Comparison of ENCODE assay signal across 1 cellular context in the genomic region with DNA sequence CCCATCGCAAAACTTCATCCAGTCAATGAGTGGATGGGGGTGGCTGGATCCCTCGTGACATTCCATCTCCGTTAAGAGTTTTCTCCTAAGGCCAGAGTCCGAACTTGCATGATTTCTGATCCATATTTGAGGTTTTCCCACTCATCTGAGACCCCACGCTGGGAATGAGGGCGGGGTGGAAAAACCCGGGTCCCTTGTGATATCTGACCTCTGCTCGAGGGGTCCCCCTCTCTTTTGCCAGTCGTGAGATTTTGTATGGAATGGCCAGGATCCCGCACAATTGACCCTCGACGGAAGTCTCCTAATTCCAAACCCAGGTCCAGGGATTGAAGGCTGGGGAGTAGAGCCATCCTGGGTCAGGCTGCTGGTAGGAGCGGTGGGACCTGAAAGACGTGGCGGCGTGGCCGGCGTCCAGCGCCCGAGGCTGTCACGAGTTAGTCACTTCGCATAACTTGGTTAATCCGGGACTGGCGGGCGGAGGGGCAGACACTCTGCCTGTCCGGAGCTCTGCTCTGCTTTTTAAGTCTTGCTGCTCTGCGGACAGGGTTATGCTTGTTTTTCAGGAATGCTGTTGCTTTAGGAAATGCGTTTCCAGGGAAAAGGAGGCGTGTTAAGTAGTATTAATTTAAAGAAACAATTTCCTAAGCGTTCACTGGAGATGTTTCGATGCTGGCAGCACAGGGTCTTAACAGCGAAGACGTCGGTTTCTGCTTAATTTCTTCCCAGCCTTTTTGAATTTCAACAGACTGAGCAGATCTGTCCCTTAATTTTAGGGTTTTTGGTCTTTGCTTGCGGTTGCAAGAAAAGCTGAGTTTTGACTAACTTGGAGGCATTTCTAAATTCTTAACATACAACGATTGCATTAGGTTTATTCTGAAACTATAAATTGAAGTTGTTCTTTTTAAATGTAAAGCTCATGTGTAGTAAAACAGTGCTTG.
TF ChIP-seq lines count a peak whose summit lies in the region.

No MANE protein-coding gene starts in this region.

TF ChIP-seq in HepG2, 621 proteins besides CTCF, POLR2A, EP300 and RAD21 (continued from another document and continues in another):
- TF ChIP-seq, protein P1, sequence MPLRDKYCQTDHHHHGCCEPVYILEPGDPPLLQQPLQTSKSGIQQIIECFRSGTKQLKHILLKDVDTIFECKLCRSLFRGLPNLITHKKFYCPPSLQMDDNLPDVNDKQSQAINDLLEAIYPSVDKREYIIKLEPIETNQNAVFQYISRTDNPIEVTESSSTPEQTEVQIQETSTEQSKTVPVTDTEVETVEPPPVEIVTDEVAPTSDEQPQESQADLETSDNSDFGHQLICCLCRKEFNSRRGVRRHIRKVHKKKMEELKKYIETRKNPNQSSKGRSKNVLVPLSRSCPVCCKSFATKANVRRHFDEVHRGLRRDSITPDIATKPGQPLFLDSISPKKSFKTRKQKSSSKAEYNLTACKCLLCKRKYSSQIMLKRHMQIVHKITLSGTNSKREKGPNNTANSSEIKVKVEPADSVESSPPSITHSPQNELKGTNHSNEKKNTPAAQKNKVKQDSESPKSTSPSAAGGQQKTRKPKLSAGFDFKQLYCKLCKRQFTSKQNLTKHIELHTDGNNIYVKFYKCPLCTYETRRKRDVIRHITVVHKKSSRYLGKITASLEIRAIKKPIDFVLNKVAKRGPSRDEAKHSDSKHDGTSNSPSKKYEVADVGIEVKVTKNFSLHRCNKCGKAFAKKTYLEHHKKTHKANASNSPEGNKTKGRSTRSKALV (CRISPR knock-in tag; IDR thresholded peaks at IDR 0.05): no peak
- TF ChIP-seq, protein P2, sequence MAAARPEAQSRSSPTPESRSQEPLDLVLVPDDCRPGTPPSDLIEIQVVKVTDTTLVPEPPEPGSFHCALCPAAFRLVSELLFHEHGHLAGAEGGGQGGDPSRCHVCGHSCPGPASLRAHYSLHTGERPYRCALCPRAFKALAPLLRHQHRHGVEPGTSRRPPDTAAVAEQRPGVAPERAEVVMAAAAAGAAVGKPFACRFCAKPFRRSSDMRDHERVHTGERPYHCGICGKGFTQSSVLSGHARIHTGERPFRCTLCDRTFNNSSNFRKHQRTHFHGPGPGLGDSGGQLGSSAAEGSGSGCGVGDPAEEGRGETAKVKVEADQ (CRISPR knock-in tag; IDR thresholded peaks at IDR 0.05; ENCODE audit: borderline replicate concordance): 0 out of 2 replicates have a peak, but pooled peaks have one; percentile 6
- TF ChIP-seq, protein P3, sequence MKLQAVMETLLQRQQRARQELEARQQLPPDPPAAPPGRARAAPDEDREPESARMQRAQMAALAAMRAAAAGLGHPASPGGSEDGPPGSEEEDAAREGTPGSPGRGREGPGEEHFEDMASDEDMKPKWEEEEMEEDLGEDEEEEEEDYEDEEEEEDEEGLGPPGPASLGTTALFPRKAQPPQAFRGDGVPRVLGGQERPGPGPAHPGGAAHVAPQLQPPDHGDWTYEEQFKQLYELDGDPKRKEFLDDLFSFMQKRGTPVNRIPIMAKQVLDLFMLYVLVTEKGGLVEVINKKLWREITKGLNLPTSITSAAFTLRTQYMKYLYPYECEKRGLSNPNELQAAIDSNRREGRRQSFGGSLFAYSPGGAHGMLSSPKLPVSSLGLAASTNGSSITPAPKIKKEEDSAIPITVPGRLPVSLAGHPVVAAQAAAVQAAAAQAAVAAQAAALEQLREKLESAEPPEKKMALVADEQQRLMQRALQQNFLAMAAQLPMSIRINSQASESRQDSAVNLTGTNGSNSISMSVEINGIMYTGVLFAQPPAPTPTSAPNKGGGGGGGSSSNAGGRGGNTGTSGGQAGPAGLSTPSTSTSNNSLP (IDR thresholded peaks at IDR 0.05; ENCODE audit: low read depth, low read length): 0 out of 2 replicates have a peak, but pooled peaks have one; percentile 22
- TF ChIP-seq ZNF383 (CRISPR knock-in tag; IDR thresholded peaks at IDR 0.05; ENCODE audit: borderline replicate concordance) (no peak), ZBTB7A (CRISPR knock-in tag; IDR thresholded peaks at IDR 0.05) (no peak), ZNF274 (CRISPR knock-in tag; IDR thresholded peaks at IDR 0.05) (0 out of 2 replicates have a peak, but pooled peaks have one; percentile 28), ZNF737 (CRISPR knock-in tag; IDR thresholded peaks at IDR 0.05; ENCODE audit: borderline replicate concordance) (no peak), FOSL1 (CRISPR knock-in tag; IDR thresholded peaks at IDR 0.05; ENCODE audit: borderline replicate concordance) (no peak), NCOA2 (CRISPR knock-in tag; IDR thresholded peaks at IDR 0.05) (no peak), ZNF224 (CRISPR knock-in tag; IDR thresholded peaks at IDR 0.05) (no peak), GABPA (IDR thresholded peaks at IDR 0.05; ENCODE audit: low read depth, low read length) (no peak), GABPA (CRISPR knock-in tag; IDR thresholded peaks at IDR 0.05; ENCODE audit: low read depth) (no peak), TBX2 (CRISPR knock-in tag; IDR thresholded peaks at IDR 0.05; ENCODE audit: borderline replicate concordance) (no peak), RARA (CRISPR knock-in tag; IDR thresholded peaks at IDR 0.05) (no peak), SYNCRIP (IDR thresholded peaks at IDR 0.05; ENCODE audit: insufficient read depth, low read depth, low read length) (no peak), RELA (CRISPR knock-in tag; IDR thresholded peaks at IDR 0.05) (no peak), MTA1 (CRISPR knock-in tag; IDR thresholded peaks at IDR 0.05; ENCODE audit: borderline replicate concordance) (no peak)
- TF ChIP-seq, protein P4, sequence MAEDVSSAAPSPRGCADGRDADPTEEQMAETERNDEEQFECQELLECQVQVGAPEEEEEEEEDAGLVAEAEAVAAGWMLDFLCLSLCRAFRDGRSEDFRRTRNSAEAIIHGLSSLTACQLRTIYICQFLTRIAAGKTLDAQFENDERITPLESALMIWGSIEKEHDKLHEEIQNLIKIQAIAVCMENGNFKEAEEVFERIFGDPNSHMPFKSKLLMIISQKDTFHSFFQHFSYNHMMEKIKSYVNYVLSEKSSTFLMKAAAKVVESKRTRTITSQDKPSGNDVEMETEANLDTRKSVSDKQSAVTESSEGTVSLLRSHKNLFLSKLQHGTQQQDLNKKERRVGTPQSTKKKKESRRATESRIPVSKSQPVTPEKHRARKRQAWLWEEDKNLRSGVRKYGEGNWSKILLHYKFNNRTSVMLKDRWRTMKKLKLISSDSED (CRISPR knock-in tag; IDR thresholded peaks at IDR 0.05): no peak
- TF ChIP-seq, protein P5, sequence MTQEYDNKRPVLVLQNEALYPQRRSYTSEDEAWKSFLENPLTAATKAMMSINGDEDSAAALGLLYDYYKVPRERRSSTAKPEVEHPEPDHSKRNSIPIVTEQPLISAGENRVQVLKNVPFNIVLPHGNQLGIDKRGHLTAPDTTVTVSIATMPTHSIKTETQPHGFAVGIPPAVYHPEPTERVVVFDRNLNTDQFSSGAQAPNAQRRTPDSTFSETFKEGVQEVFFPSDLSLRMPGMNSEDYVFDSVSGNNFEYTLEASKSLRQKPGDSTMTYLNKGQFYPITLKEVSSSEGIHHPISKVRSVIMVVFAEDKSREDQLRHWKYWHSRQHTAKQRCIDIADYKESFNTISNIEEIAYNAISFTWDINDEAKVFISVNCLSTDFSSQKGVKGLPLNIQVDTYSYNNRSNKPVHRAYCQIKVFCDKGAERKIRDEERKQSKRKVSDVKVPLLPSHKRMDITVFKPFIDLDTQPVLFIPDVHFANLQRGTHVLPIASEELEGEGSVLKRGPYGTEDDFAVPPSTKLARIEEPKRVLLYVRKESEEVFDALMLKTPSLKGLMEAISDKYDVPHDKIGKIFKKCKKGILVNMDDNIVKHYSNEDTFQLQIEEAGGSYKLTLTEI (CRISPR knock-in tag; conservative IDR thresholded peaks at IDR 0.05): no peak
- TF ChIP-seq, protein P6, sequence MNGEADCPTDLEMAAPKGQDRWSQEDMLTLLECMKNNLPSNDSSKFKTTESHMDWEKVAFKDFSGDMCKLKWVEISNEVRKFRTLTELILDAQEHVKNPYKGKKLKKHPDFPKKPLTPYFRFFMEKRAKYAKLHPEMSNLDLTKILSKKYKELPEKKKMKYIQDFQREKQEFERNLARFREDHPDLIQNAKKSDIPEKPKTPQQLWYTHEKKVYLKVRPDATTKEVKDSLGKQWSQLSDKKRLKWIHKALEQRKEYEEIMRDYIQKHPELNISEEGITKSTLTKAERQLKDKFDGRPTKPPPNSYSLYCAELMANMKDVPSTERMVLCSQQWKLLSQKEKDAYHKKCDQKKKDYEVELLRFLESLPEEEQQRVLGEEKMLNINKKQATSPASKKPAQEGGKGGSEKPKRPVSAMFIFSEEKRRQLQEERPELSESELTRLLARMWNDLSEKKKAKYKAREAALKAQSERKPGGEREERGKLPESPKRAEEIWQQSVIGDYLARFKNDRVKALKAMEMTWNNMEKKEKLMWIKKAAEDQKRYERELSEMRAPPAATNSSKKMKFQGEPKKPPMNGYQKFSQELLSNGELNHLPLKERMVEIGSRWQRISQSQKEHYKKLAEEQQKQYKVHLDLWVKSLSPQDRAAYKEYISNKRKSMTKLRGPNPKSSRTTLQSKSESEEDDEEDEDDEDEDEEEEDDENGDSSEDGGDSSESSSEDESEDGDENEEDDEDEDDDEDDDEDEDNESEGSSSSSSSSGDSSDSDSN (CRISPR knock-in tag; IDR thresholded peaks at IDR 0.05): peak; percentile 37; the same call in 1 of the 2 replicates
- TF ChIP-seq, protein P7, sequence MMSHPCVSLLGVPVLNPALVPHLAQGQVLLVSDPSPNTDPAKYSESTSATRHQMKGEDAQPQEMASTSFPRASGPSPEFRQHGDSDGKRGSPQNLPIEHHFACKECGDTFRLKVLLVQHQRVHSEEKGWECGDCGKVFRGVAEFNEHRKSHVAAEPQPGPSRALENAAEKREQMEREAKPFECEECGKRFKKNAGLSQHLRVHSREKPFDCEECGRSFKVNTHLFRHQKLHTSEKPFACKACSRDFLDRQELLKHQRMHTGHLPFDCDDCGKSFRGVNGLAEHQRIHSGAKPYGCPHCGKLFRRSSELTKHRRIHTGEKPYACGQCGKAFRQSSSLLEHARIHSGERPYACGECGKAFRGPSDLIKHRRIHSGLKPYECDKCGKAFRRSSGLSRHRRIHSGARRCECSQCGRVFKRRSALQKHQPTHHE (CRISPR knock-in tag; IDR thresholded peaks at IDR 0.05; ENCODE audit: borderline replicate concordance): 0 out of 2 replicates have a peak, but pooled peaks have one; percentile 38
- TF ChIP-seq, protein P8, sequence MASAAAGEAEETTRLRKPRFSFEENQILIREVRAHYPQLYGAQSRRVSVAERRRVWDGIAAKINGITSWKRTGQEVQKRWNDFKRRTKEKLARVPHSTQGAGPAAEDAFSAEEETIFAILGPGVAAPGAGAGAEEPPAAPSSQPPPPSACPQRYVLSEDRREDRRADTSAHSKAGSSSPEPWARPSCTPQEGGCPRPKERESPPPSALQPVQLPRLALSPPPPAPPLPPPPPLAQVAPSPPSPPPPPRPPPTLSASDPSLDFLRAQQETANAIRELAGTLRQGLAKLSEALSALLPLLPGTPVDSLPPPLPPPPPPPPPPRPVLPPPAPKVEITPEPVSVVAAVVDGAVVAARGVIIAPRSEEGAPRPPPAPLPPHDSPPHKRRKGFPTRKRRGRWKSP (CRISPR knock-in tag; IDR thresholded peaks at IDR 0.05): no peak
- TF ChIP-seq, protein P9, sequence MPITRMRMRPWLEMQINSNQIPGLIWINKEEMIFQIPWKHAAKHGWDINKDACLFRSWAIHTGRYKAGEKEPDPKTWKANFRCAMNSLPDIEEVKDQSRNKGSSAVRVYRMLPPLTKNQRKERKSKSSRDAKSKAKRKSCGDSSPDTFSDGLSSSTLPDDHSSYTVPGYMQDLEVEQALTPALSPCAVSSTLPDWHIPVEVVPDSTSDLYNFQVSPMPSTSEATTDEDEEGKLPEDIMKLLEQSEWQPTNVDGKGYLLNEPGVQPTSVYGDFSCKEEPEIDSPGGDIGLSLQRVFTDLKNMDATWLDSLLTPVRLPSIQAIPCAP (CRISPR knock-in tag; IDR thresholded peaks at IDR 0.05; ENCODE audit: low read depth): no peak
- TF ChIP-seq, protein P10, sequence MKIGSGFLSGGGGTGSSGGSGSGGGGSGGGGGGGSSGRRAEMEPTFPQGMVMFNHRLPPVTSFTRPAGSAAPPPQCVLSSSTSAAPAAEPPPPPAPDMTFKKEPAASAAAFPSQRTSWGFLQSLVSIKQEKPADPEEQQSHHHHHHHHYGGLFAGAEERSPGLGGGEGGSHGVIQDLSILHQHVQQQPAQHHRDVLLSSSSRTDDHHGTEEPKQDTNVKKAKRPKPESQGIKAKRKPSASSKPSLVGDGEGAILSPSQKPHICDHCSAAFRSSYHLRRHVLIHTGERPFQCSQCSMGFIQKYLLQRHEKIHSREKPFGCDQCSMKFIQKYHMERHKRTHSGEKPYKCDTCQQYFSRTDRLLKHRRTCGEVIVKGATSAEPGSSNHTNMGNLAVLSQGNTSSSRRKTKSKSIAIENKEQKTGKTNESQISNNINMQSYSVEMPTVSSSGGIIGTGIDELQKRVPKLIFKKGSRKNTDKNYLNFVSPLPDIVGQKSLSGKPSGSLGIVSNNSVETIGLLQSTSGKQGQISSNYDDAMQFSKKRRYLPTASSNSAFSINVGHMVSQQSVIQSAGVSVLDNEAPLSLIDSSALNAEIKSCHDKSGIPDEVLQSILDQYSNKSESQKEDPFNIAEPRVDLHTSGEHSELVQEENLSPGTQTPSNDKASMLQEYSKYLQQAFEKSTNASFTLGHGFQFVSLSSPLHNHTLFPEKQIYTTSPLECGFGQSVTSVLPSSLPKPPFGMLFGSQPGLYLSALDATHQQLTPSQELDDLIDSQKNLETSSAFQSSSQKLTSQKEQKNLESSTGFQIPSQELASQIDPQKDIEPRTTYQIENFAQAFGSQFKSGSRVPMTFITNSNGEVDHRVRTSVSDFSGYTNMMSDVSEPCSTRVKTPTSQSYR (CRISPR knock-in tag; IDR thresholded peaks at IDR 0.05; ENCODE audit: borderline replicate concordance): no peak
- TF ChIP-seq, protein P11, sequence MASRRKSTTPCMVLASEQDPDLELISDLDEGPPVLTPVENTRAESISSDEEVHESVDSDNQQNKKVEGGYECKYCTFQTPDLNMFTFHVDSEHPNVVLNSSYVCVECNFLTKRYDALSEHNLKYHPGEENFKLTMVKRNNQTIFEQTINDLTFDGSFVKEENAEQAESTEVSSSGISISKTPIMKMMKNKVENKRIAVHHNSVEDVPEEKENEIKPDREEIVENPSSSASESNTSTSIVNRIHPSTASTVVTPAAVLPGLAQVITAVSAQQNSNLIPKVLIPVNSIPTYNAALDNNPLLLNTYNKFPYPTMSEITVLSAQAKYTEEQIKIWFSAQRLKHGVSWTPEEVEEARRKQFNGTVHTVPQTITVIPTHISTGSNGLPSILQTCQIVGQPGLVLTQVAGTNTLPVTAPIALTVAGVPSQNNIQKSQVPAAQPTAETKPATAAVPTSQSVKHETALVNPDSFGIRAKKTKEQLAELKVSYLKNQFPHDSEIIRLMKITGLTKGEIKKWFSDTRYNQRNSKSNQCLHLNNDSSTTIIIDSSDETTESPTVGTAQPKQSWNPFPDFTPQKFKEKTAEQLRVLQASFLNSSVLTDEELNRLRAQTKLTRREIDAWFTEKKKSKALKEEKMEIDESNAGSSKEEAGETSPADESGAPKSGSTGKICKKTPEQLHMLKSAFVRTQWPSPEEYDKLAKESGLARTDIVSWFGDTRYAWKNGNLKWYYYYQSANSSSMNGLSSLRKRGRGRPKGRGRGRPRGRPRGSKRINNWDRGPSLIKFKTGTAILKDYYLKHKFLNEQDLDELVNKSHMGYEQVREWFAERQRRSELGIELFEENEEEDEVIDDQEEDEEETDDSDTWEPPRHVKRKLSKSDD (CRISPR knock-in tag; IDR thresholded peaks at IDR 0.05; ENCODE audit: low read depth): peak; percentile 36; the same call in 1 of the 2 replicates
